1 cellular context compared by ENCODE assay signal in the genomic region with DNA sequence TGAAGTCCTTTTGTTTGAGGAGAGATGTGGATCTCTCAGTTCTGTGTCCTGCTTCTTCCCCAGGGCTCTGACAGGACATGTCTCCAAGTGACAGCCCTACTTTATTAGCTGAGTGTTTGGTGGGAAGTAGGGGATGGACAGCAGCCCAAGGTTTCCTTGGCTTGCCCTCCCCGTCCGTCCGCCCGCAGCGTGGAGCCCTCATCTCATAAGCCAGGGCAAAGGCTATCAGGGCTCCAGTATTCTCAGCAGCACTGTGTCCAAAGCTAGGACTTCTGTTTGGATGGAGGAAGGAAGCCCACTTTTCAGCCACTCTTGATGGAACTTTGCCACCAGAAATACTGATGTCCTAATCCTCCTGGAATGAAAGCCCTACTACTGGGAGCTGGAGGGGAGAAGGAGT.
TF ChIP-seq lines count a peak whose summit lies in the region.

No MANE protein-coding gene starts in this region.

TF ChIP-seq in K562, 482 proteins besides CTCF, POLR2A, EP300 and RAD21:
- no peak for TF ChIP-seq MED1 (CRISPR knock-in tag; IDR thresholded peaks at IDR 0.05; ENCODE audit: borderline replicate concordance)
- no peak for TF ChIP-seq HDAC1 (IDR thresholded peaks at IDR 0.05)
- TF ChIP-seq ZNF780A (CRISPR knock-in tag; IDR thresholded peaks at IDR 0.05), result no peak
- no peak for TF ChIP-seq FUS (optimal IDR thresholded peaks at IDR 0.05; ENCODE audit: low read depth, low read length)
- no peak for TF ChIP-seq FOXK1 (CRISPR knock-in tag; IDR thresholded peaks at IDR 0.05; ENCODE audit: borderline replicate concordance)
TF ChIP-seq in K562: peak in this region for 0.
